ENCODE assay signal across 8 cellular contexts in genomic region chr14:67426983-67427601, GRCh38. TPM values are rescaled to one million over a fixed set of nuclear protein-coding genes. Genes with fewer than 3 reads are reported as not detected.
DNase-seq lines count a peak whose midpoint lies in the region; ATAC-seq, FAIRE-seq and TF ChIP-seq lines count a peak whose summit lies in the region.

No MANE protein-coding gene starts in this region.

- FAIRE-seq in bronchial epithelial cell (lab: Jason Lieb, UNC) (no peak), kidney (lab: Jason Lieb, UNC) (no peak)

- peaks cover 2% of the 10 kb centered on the region for H3K4me1 Mint-ChIP-seq in CD8-positive, alpha-beta T cell (ENCODE audit: low read depth)

- H3K4me1 ChIP-seq in CD8-positive, alpha-beta T cell (ENCODE audit: insufficient read depth, low read length), result no peaks in the 10 kb centered on the region
- H3K4me1 ChIP-seq in kidney (ENCODE audit: control insufficient read depth in 1 of 2, insufficient read depth in 1 of 2, low read depth in 1 of 2, low read length in 2 of 2), result peaks cover 0 to 3% of the 10 kb centered on the region in 2 donors

- POLR2A ChIA-PET in CD8-positive, alpha-beta T cell (lab: Charles Lee), result interaction anchor here (0.9 to 2.4 kb wide), 2 partner anchors 144 to 277 kb away, joined by 3 to 16 read pairs; no protein-coding TSS in a partner anchor

- no peaks in the 10 kb centered on the region for H3K36me3 Mint-ChIP-seq in CD8-positive, alpha-beta T cell

- no peaks in the 10 kb centered on the region for H3K36me3 ChIP-seq in CD8-positive, alpha-beta T cell (ENCODE audit: insufficient read depth, low read length)
- no peaks in the 10 kb centered on the region for H3K36me3 ChIP-seq in bronchial epithelial cell (ENCODE audit: control insufficient read depth, insufficient read depth, low read length)
- no peaks in the 10 kb centered on the region for H3K36me3 ChIP-seq in kidney (ENCODE audit: control insufficient read depth in 1 of 2, insufficient read depth in 2 of 2, low read length in 2 of 2)

- H3K27me3 ChIP-seq in CD8-positive, alpha-beta T cell (ENCODE audit: insufficient read depth, low read length), result no peaks in the 10 kb centered on the region
- no peaks in the 10 kb centered on the region for H3K27me3 ChIP-seq in bronchial epithelial cell (ENCODE audit: control insufficient read depth, insufficient read depth, low read length)

- H3K4me3 ChIP-seq in CD8-positive, alpha-beta T cell (ENCODE audit: low read depth, low read length), result no peak overlapping the region
- no peak overlapping the region for H3K4me3 ChIP-seq in WI38 (ENCODE audit: low read depth, low read length)
- H3K4me3 ChIP-seq in bronchial epithelial cell (ENCODE audit: low read depth, low read length), result no peak overlapping the region
- H3K4me3 ChIP-seq in kidney (ENCODE audit: low read length in 2 of 2), result no peak overlapping the region

- peak; percentile 82 for TF ChIP-seq CTCF in CD8-positive, alpha-beta T cell (IDR thresholded peaks at IDR 0.05)
- TF ChIP-seq CTCF in WI38 (IDR thresholded peaks at IDR 0.05; ENCODE audit: low read depth, low read length) (peak; percentile 79), bronchial epithelial cell (IDR thresholded peaks at IDR 0.05; ENCODE audit: insufficient read depth, low read length, severe bottlenecking) (peak; percentile 80), kidney (IDR thresholded peaks at IDR 0.05; ENCODE audit: borderline replicate concordance, extremely low read depth, insufficient read depth) (peak; percentile 80)

- peaks cover 10% of the 10 kb centered on the region for H3K27me3 Mint-ChIP-seq in CD8-positive, alpha-beta T cell (ENCODE audit: low read depth)

- CTCF ChIA-PET in CD8-positive, alpha-beta T cell (lab: Charles Lee), result interaction anchor here (0.8 to 12.1 kb wide), 52 partner anchors 9 to 288 kb away, joined by 3 to 411 read pairs (median 5); partner anchors contain the start of genes PIGH and PLEKHH1

- H3K27ac ChIP-seq in CD8-positive, alpha-beta T cell (ENCODE audit: low read depth, low read length), result no peak overlapping the region
- no peak overlapping the region for H3K27ac ChIP-seq in kidney (ENCODE audit: low read depth in 2 of 2, low read length in 2 of 2)

- H3K4me3 Mint-ChIP-seq in CD8-positive, alpha-beta T cell, result no peak overlapping the region

- H3K9me3 Mint-ChIP-seq in CD8-positive, alpha-beta T cell, result no peaks in the 10 kb centered on the region

- DNase-seq in CD8-positive, alpha-beta T cell, result peak; percentile 45 to 84 (median 73)
- peak; percentile 66 for DNase-seq in HCEC 1CT
- peak; percentile 62 for DNase-seq in NCI-H2196 treated with DMSO at 0.1 percent for 48 hours (lab: John Stamatoyannopoulos, UW; ENCODE audit: unreplicated experiment)
- peak; percentile 70 for DNase-seq in bronchial epithelial cell (ENCODE audit: low read depth)
- DNase-seq in kidney, result peak; percentile 87
- DNase-seq in stimulated activated CD4-positive, alpha-beta T cell treated with anti-CD3 and anti-CD28 coated beads, Interleukin-1b, Interleukin-23, amount 100 ng/mL, for 48 hours, result peak; percentile 73

- no peak overlapping the region for H3K27ac Mint-ChIP-seq in CD8-positive, alpha-beta T cell

- H3K9me3 ChIP-seq in CD8-positive, alpha-beta T cell (ENCODE audit: low read length), result no peaks in the 10 kb centered on the region
- no peaks in the 10 kb centered on the region for H3K9me3 ChIP-seq in kidney (ENCODE audit: control insufficient read depth in 1 of 2, low read length in 2 of 2)

- intact Hi-C loops in CD8-positive, alpha-beta T cell (cut with DNase I, micrococcal nuclease), result loop anchor here (1.0 to 5.0 kb wide), 4 partner anchors 100 to 277 kb away; no protein-coding TSS in a partner anchor
- intact Hi-C loops in kidney (cut with DNase I), result loop anchor here (5.0 kb wide), 1 partner anchor 140 kb away; no protein-coding TSS in a partner anchor

- ATAC-seq in CD8-positive, alpha-beta T cell, result peak; percentile 98
- no peak for ATAC-seq in GM18519 (IDR thresholded peaks at IDR 0.05; ENCODE audit: low FRiP score, unreplicated experiment)

- peak overlapping the region in 1 of 2 donors; percentile 46 for H3K9ac ChIP-seq in kidney (ENCODE audit: low read length in 2 of 2)

RNA-seq across cellular contexts. Expression of gene PLEK2, which starts 15.1 kb away (rescaled TPM):
- total RNA-seq in CD8-positive, alpha-beta T cell, result not detected
- 20.4 and 111 TPM in 2 replicates for total RNA-seq in bronchial epithelial cell
- 10.8 TPM for total RNA-seq in kidney
- polyA plus RNA-seq in kidney (ENCODE audit: insufficient read depth, low read depth, low replicate concordance), result 11.4 TPM
